ENCODE assay signal across 12 cellular contexts in the genomic region with DNA sequence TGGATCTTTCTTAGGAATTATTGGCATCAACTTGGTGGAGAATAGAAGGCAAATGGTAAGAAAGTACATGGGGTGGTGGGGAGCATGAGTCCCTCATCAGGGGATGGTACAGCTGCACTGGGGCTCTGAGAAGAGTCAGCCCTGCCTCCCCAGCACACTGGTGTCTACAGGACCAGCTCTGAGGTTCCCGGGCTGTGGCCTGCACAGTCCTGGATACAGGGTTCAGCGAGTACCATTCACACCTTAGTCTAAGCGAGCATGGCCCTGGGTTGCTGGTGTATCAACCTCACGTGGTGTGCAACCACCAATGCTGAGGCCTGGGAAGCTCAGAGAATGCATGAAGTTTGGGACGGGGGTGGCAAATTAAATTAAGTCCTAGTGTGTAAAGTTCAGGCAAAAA. TPM values are rescaled to one million over a fixed set of nuclear protein-coding genes. Genes with fewer than 3 reads are reported as not detected.
DNase-seq lines count a peak whose midpoint lies in the region; ATAC-seq and TF ChIP-seq lines count a peak whose summit lies in the region.
"Had no signal": no experiment of that assay in that cellular context is flagged by ENCODE, and none has a peak within 500 bp of the region (broad histone marks: within the 10 kb centered on the region; RNA-seq: fewer than 3 reads in every experiment).

No MANE protein-coding gene starts in this region.

- no peak overlapping the region for H3K4me3 Mint-ChIP-seq in activated CD4-positive, alpha-beta memory T cell treated with anti-CD3 and anti-CD28 coated beads for 36 hours
- H3K4me3 Mint-ChIP-seq in activated CD4-positive, alpha-beta memory T cell treated with anti-CD3 and anti-CD28 coated beads, Interleukin-2, amount 10 ng/mL, durations not matched to agents 7 days and 5 days, result no peak overlapping the region
- H3K4me3 Mint-ChIP-seq: CD4-positive, CD25-positive, alpha-beta regulatory T cell had no signal

- TF ChIP-seq CTCF in Peyer's patch (IDR thresholded peaks at IDR 0.05) (no peak), osteoblast (IDR thresholded peaks at IDR 0.05; ENCODE audit: extremely low read depth, low read depth, low read length) (no peak), upper lobe of right lung (IDR thresholded peaks at IDR 0.05) (no peak)

- peak; percentile 3 for DNase-seq in activated CD4-positive, alpha-beta memory T cell treated with anti-CD3 and anti-CD28 coated beads for 36 hours
- no peak for DNase-seq in activated CD4-positive, alpha-beta memory T cell treated with anti-CD3 and anti-CD28 coated beads, Interleukin-2, amount 10 ng/mL, durations not matched to agents 7 days and 5 days
- peak in 2 of 3 donors; percentile 9 to 29 for DNase-seq in Peyer's patch
- peak; percentile 66 for DNase-seq in osteoblast (ENCODE audit: insufficient read length, low spot score, missing footprints)
- DNase-seq in upper lobe of right lung, result peak; percentile 31
- DNase-seq in HCEC 1CT, result no peak
- DNase-seq: CD4-positive, CD25-positive, alpha-beta regulatory T cell; DMS53; GF-D8 had no signal

- no peak overlapping the region for H3K27ac ChIP-seq in Peyer's patch
- no peak overlapping the region for H3K27ac ChIP-seq in osteoblast (ENCODE audit: low read depth, low read length)
- no peak overlapping the region for H3K27ac ChIP-seq in upper lobe of right lung
- H3K27ac ChIP-seq: 22Rv1 had no signal

- H3K27ac Mint-ChIP-seq in activated CD4-positive, alpha-beta memory T cell treated with anti-CD3 and anti-CD28 coated beads for 36 hours, result no peak overlapping the region
- no peak overlapping the region for H3K27ac Mint-ChIP-seq in activated CD4-positive, alpha-beta memory T cell treated with anti-CD3 and anti-CD28 coated beads, Interleukin-2, amount 10 ng/mL, durations not matched to agents 7 days and 5 days
- H3K27ac Mint-ChIP-seq: CD4-positive, CD25-positive, alpha-beta regulatory T cell had no signal

- H3K27me3 ChIP-seq in Peyer's patch (no peaks in the 10 kb centered on the region), osteoblast (ENCODE audit: insufficient read depth, low read length) (peaks cover 3% of the 10 kb centered on the region), upper lobe of right lung (no peaks in the 10 kb centered on the region)

- H3K36me3 Mint-ChIP-seq in activated CD4-positive, alpha-beta memory T cell treated with anti-CD3 and anti-CD28 coated beads for 36 hours, result no peaks in the 10 kb centered on the region
- H3K36me3 Mint-ChIP-seq in activated CD4-positive, alpha-beta memory T cell treated with anti-CD3 and anti-CD28 coated beads, Interleukin-2, amount 10 ng/mL, durations not matched to agents 7 days and 5 days (ENCODE audit: low read depth), result no peaks in the 10 kb centered on the region
- H3K36me3 Mint-ChIP-seq: CD4-positive, CD25-positive, alpha-beta regulatory T cell had no signal

- H3K27me3 Mint-ChIP-seq in activated CD4-positive, alpha-beta memory T cell treated with anti-CD3 and anti-CD28 coated beads for 36 hours, result peaks cover 4% of the 10 kb centered on the region
- H3K27me3 Mint-ChIP-seq in activated CD4-positive, alpha-beta memory T cell treated with anti-CD3 and anti-CD28 coated beads, Interleukin-2, amount 10 ng/mL, durations not matched to agents 7 days and 5 days, result peaks cover 6% of the 10 kb centered on the region
- H3K27me3 Mint-ChIP-seq: CD4-positive, CD25-positive, alpha-beta regulatory T cell had no signal

- intact Hi-C loops in activated CD4-positive, alpha-beta memory T cell treated with anti-CD3 and anti-CD28 coated beads for 36 hours (cut with micrococcal nuclease), result no loop called here
- intact Hi-C loops in upper lobe of right lung (cut with DNase I), result no loop called here

- no peaks in the 10 kb centered on the region for H3K79me2 ChIP-seq in osteoblast (ENCODE audit: insufficient read depth, low read length)

- H3K4me2 ChIP-seq in osteoblast (ENCODE audit: insufficient read depth, low read length), result no peak overlapping the region

- H3K9me3 Mint-ChIP-seq in activated CD4-positive, alpha-beta memory T cell treated with anti-CD3 and anti-CD28 coated beads for 36 hours, result peaks cover 9% of the 10 kb centered on the region
- peaks cover 10% of the 10 kb centered on the region for H3K9me3 Mint-ChIP-seq in activated CD4-positive, alpha-beta memory T cell treated with anti-CD3 and anti-CD28 coated beads, Interleukin-2, amount 10 ng/mL, durations not matched to agents 7 days and 5 days

- peaks cover 8% of the 10 kb centered on the region for H3K4me1 Mint-ChIP-seq in activated CD4-positive, alpha-beta memory T cell treated with anti-CD3 and anti-CD28 coated beads for 36 hours (ENCODE audit: low read depth)
- H3K4me1 Mint-ChIP-seq in activated CD4-positive, alpha-beta memory T cell treated with anti-CD3 and anti-CD28 coated beads, Interleukin-2, amount 10 ng/mL, durations not matched to agents 7 days and 5 days, result peaks cover 12% of the 10 kb centered on the region

- CTCF ChIA-PET in activated CD4-positive, alpha-beta memory T cell treated with anti-CD3 and anti-CD28 coated beads for 36 hours (lab: Charles Lee), result no interaction called here
- CTCF ChIA-PET in activated CD4-positive, alpha-beta memory T cell treated with anti-CD3 and anti-CD28 coated beads, Interleukin-2, amount 10 ng/mL, durations not matched to agents 7 days and 5 days (lab: Charles Lee), result no interaction called here

- H3K9me3 ChIP-seq in Peyer's patch (no peaks in the 10 kb centered on the region), osteoblast (ENCODE audit: low read depth, low read length) (peaks cover 4% of the 10 kb centered on the region), upper lobe of right lung (no peaks in the 10 kb centered on the region)

- H3K36me3 ChIP-seq in Peyer's patch (no peaks in the 10 kb centered on the region), osteoblast (ENCODE audit: insufficient read depth, low read length) (no peaks in the 10 kb centered on the region), upper lobe of right lung (no peaks in the 10 kb centered on the region)

- no peaks in the 10 kb centered on the region for H4K20me1 ChIP-seq in osteoblast (ENCODE audit: insufficient read depth, low read length)

- H3K4me3 ChIP-seq in Peyer's patch (no peak overlapping the region), osteoblast (ENCODE audit: insufficient read depth, low read length) (no peak overlapping the region), upper lobe of right lung (no peak overlapping the region)

- no peak overlapping the region for H2AFZ ChIP-seq in osteoblast (ENCODE audit: low read length)

- H3K4me1 ChIP-seq in Peyer's patch (no peaks in the 10 kb centered on the region), osteoblast (ENCODE audit: insufficient read depth, low read length) (peaks cover 5% of the 10 kb centered on the region), upper lobe of right lung (no peaks in the 10 kb centered on the region)

- TF ChIP-seq POLR2A in Peyer's patch (IDR thresholded peaks at IDR 0.05), result no peak

- POLR2A ChIA-PET in activated CD4-positive, alpha-beta memory T cell treated with anti-CD3 and anti-CD28 coated beads for 36 hours (lab: Charles Lee), result interaction anchor here (0.6 kb wide), 1 partner anchor 131 kb away, joined by 5 read pairs; no protein-coding TSS in a partner anchor
- POLR2A ChIA-PET in activated CD4-positive, alpha-beta memory T cell treated with anti-CD3 and anti-CD28 coated beads, Interleukin-2, amount 10 ng/mL, durations not matched to agents 7 days and 5 days (lab: Charles Lee), result no interaction called here

- ATAC-seq in upper lobe of right lung, result no peak
- no peak for ATAC-seq in GM21619 (IDR thresholded peaks at IDR 0.05; ENCODE audit: unreplicated experiment)
- ATAC-seq: HCT116 had no signal

RNA-seq across cellular contexts. Expression of gene TMEM255B, which starts 10.1 kb away (rescaled TPM):
- total RNA-seq in activated CD4-positive, alpha-beta memory T cell treated with anti-CD3 and anti-CD28 coated beads for 36 hours, result under 1 TPM; 0.61 to 0.88 TPM
- under 1 TPM; 0.63 to 0.91 TPM for total RNA-seq in activated CD4-positive, alpha-beta memory T cell treated with anti-CD3 and anti-CD28 coated beads, Interleukin-2, amount 10 ng/mL, durations not matched to agents 7 days and 5 days
- total RNA-seq in Peyer's patch (10 to 100 TPM in 1 of 4 donors, 1 to 10 TPM in 2, not detected in 1; 1.8 to 17.3 (median 3.5) TPM), osteoblast (1.8 and 2.9 TPM in 2 replicates), upper lobe of right lung (43.6 TPM)

Comparison
In these comparisons a context has a peak if more than half of its experiments do, and no peak if none do; other contexts are left out.
1. DNase-seq: peak in activated CD4-positive, alpha-beta memory T cell treated with anti-CD3 and anti-CD28 coated beads for 36 hours (single experiment), Peyer's patch (2 of 3), osteoblast (single experiment) and upper lobe of right lung (single experiment); none in activated CD4-positive, alpha-beta memory T cell treated with anti-CD3 and anti-CD28 coated beads, Interleukin-2, amount 10 ng/mL, durations not matched to agents 7 days and 5 days (single experiment) and HCEC 1CT (single experiment).